Comparison of ENCODE assay signal across 16 cellular contexts in the genomic region with DNA sequence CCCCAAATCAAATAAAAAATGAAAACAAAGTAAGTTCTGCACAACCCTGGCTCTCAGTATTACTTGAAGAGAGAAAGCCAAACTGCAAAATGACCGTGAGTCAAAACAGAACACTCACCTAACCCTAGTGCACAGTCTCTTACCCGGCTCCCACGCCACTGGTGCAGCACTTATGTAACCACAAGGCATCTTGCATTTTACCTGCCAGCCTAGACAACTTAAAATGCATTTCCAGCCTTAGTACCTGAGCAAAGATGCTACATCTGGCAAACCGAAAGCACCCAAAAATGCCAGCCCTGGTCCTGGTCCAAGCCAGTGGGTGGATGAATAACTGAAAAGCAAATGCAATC. TPM values are rescaled to one million over a fixed set of nuclear protein-coding genes. Genes with fewer than 3 reads are reported as not detected.
DNase-seq lines count a peak whose midpoint lies in the region; ATAC-seq and TF ChIP-seq lines count a peak whose summit lies in the region.
"Had no signal": no experiment of that assay in that cellular context is flagged by ENCODE, and none has a peak within 500 bp of the region (broad histone marks: within the 10 kb centered on the region; RNA-seq: fewer than 3 reads in every experiment).

No MANE protein-coding gene starts in this region.

- H4K20me1 ChIP-seq in GM23338 (replicated peaks; ENCODE audit: insufficient read depth) = no peaks in the 10 kb centered on the region

- peak overlapping the region; percentile 89 to 99 (median 91) for H3K27ac Mint-ChIP-seq in CD4-positive, CD25-positive, alpha-beta regulatory T cell
- H3K27ac Mint-ChIP-seq in GM23338 = no peak overlapping the region
- H3K27ac Mint-ChIP-seq in naive thymus-derived CD8-positive, alpha-beta T cell = peak overlapping the region; percentile 88 to 95 (median 92)
- H3K27ac Mint-ChIP-seq: immature natural killer cell had no signal

- H3K4me1 ChIP-seq in CD4-positive, CD25-positive, alpha-beta regulatory T cell (ENCODE audit: control insufficient read depth, insufficient read depth, low read length, poor library complexity, severe bottlenecking) = peaks cover 42% of the 10 kb centered on the region
- H3K4me1 ChIP-seq in GM23338 (ENCODE audit: insufficient read depth) = peaks cover 14% of the 10 kb centered on the region
- H3K4me1 ChIP-seq: sigmoid colon had no signal

- no peaks in the 10 kb centered on the region for H3K27me3 Mint-ChIP-seq in CD4-positive, CD25-positive, alpha-beta regulatory T cell
- peaks cover 12% of the 10 kb centered on the region for H3K27me3 Mint-ChIP-seq in GM23338 (ENCODE audit: insufficient read depth, low read depth, poor library complexity)
- H3K27me3 Mint-ChIP-seq in naive thymus-derived CD8-positive, alpha-beta T cell = no peaks in the 10 kb centered on the region

- H3K36me3 Mint-ChIP-seq in CD4-positive, CD25-positive, alpha-beta regulatory T cell = peaks cover 61% of the 10 kb centered on the region
- no peaks in the 10 kb centered on the region for H3K36me3 Mint-ChIP-seq in GM23338 (ENCODE audit: low read depth)
- H3K36me3 Mint-ChIP-seq in naive thymus-derived CD8-positive, alpha-beta T cell = peaks cover 14 to 95% (median 48%) of the 10 kb centered on the region in 3 donors
- H3K36me3 Mint-ChIP-seq: immature natural killer cell had no signal

- DNase-seq in CD4-positive, CD25-positive, alpha-beta regulatory T cell = peak in 1 of 3 donors; percentile 78
- DNase-seq in GM23338 (ENCODE audit: low spot score) = no peak
- peak; percentile 62 to 64 for DNase-seq in activated T-cell treated with anti-CD3 and anti-CD28 coated beads, Interleukin-2, amount 50 U/mL, for 48 hours
- DNase-seq in naive thymus-derived CD8-positive, alpha-beta T cell = peak in 1 of 10 donors; percentile 20
- no peak for DNase-seq in kidney tubule cell (ENCODE audit: low spot score)
- no peak for DNase-seq in NCI-H526 treated with DMSO at 0.1 percent for 48 hours (lab: John Stamatoyannopoulos, UW)
- no peak for DNase-seq in NK-92 treated with Interleukin-12 subunit alpha and Interleukin-12 subunit beta, amount 100 ng/mL, for 24 hours (lab: John Stamatoyannopoulos, UW)
- DNase-seq: immature natural killer cell, sigmoid colon had no signal

- peaks cover 44 to 85% (median 52%) of the 10 kb centered on the region in 4 donors for H3K4me1 Mint-ChIP-seq in CD4-positive, CD25-positive, alpha-beta regulatory T cell
- H3K4me1 Mint-ChIP-seq in GM23338 = peaks cover 34% of the 10 kb centered on the region
- H3K4me1 Mint-ChIP-seq in naive thymus-derived CD8-positive, alpha-beta T cell = peaks cover 33 to 72% (median 57%) of the 10 kb centered on the region in 4 donors
- H3K4me1 Mint-ChIP-seq: immature natural killer cell, neural crest cell had no signal

- H3K9me2 ChIP-seq in GM23338 (ENCODE audit: insufficient read depth) = peaks cover 6% of the 10 kb centered on the region; the same call in 1 of the 2 replicates

- H3F3A ChIP-seq in GM23338 (replicated peaks; ENCODE audit: low read depth) = no peaks in the 10 kb centered on the region

- peak overlapping the region; percentile 88 for H2AFZ ChIP-seq in GM23338

- TF ChIP-seq CTCF in GM23338 (conservative IDR thresholded peaks at IDR 0.05; ENCODE audit: low read depth in 2 of 2) = no peak

- H3K27ac ChIP-seq in CD4-positive, CD25-positive, alpha-beta regulatory T cell (ENCODE audit: insufficient read depth, low read length, poor library complexity, severe bottlenecking) = peak overlapping the region; percentile 71
- H3K27ac ChIP-seq in GM23338 (ENCODE audit: low read depth) = no peak overlapping the region
- H3K27ac ChIP-seq: sigmoid colon, SK-N-MC, thoracic aorta, VCaP had no signal

- H3K27me3 ChIP-seq in CD4-positive, CD25-positive, alpha-beta regulatory T cell (ENCODE audit: control insufficient read depth, insufficient read depth, low read length) = no peaks in the 10 kb centered on the region
- no peaks in the 10 kb centered on the region for H3K27me3 ChIP-seq in GM23338 (ENCODE audit: insufficient read depth)
- H3K27me3 ChIP-seq: MG63, sigmoid colon had no signal

- H3K9me3 Mint-ChIP-seq in CD4-positive, CD25-positive, alpha-beta regulatory T cell = peaks cover 0 to 1% (median 0%) of the 10 kb centered on the region in 7 donors
- peaks cover 4% of the 10 kb centered on the region; the same call in 2 of the 3 replicates for H3K9me3 Mint-ChIP-seq in GM23338
- H3K9me3 Mint-ChIP-seq in naive thymus-derived CD8-positive, alpha-beta T cell = no peaks in the 10 kb centered on the region

- H3K4me3 Mint-ChIP-seq in CD4-positive, CD25-positive, alpha-beta regulatory T cell = peak overlapping the region; percentile 29 to 77 (median 56)
- H3K4me3 Mint-ChIP-seq in GM23338 = no peak overlapping the region
- peak overlapping the region; percentile 33 to 77 (median 62) for H3K4me3 Mint-ChIP-seq in naive thymus-derived CD8-positive, alpha-beta T cell
- H3K4me3 Mint-ChIP-seq: immature natural killer cell, neural crest cell had no signal

- H3K9me3 ChIP-seq in CD4-positive, CD25-positive, alpha-beta regulatory T cell (ENCODE audit: control insufficient read depth in 2 of 2, low read length in 2 of 2) = no peaks in the 10 kb centered on the region
- H3K9me3 ChIP-seq: MG63, sigmoid colon, thoracic aorta had no signal

- H3K4me2 ChIP-seq in GM23338 = no peak overlapping the region; the same call in 1 of the 2 replicates

- POLR2A ChIA-PET in naive thymus-derived CD8-positive, alpha-beta T cell (lab: Charles Lee) = interaction anchor here (0.8 to 1.9 kb wide), 3 partner anchors 9 to 27 kb away, joined by 3 to 4 read pairs (median 3); a partner anchor contains a TSS

- no peaks in the 10 kb centered on the region for H3K79me2 ChIP-seq in GM23338 (replicated peaks; ENCODE audit: insufficient read depth)

- peak overlapping the region; percentile 69 for H3K4me3 ChIP-seq in CD4-positive, CD25-positive, alpha-beta regulatory T cell (ENCODE audit: low read depth, low read length)
- H3K4me3 ChIP-seq in GM23338 = no peak overlapping the region
- H3K4me3 ChIP-seq: MG63, sigmoid colon, SK-N-MC, thoracic aorta had no signal

- peak; percentile 77 to 79 for ATAC-seq in CD4-positive, CD25-positive, alpha-beta regulatory T cell (ENCODE audit: low read depth in 2 of 2)
- ATAC-seq in GM23338 (no peak), GM21390 (IDR thresholded peaks at IDR 0.05; ENCODE audit: unreplicated experiment) (no peak)
- ATAC-seq in naive thymus-derived CD8-positive, alpha-beta T cell = peak; percentile 59 to 80

- peaks cover 59% of the 10 kb centered on the region for H3K36me3 ChIP-seq in CD4-positive, CD25-positive, alpha-beta regulatory T cell (ENCODE audit: control insufficient read depth, insufficient read depth, low read length)
- no peaks in the 10 kb centered on the region for H3K36me3 ChIP-seq in GM23338 (ENCODE audit: insufficient read depth)
- H3K36me3 ChIP-seq: MG63, sigmoid colon, thoracic aorta had no signal

TF ChIP-seq in GM23338, 12 proteins besides CTCF, POLR2A, EP300 and RAD21 (continues in another document):
- TF ChIP-seq EZH2phosphoT487 (IDR thresholded peaks at IDR 0.05; ENCODE audit: unreplicated experiment) (no peak), POLR2AphosphoS5 (IDR thresholded peaks at IDR 0.05; ENCODE audit: low read depth) (no peak)

RNA-seq across cellular contexts. Expression of a gene that starts 12.4 kb away (rescaled TPM):
- total RNA-seq in CD4-positive, CD25-positive, alpha-beta regulatory T cell = 2.4 TPM
- 10 to 100 TPM in 1 of 4 donors, 1 to 10 TPM in 1, under 1 TPM in 2; 0.73 to 12.8 (median 3.5) TPM for polyA plus RNA-seq in CD4-positive, CD25-positive, alpha-beta regulatory T cell
- not detected in 2 replicates for total RNA-seq in GM23338 (2014; rRNA removed; shearing (Covaris generic))
- not detected in 2 replicates for polyA plus RNA-seq in GM23338 (2016; fragmentation: Nextera tagmentation; extraction: Ambion mirVana)
- total RNA-seq in naive thymus-derived CD8-positive, alpha-beta T cell = 10 to 100 TPM; 13.3 to 14.8 TPM
- 1 to 10 TPM in 2 of 3 donors, under 1 TPM in 1; 0.23 to 6.1 (median 3.3) TPM for polyA plus RNA-seq in naive thymus-derived CD8-positive, alpha-beta T cell

RNA-seq across cellular contexts. Expression of a gene that starts 25.4 kb away (rescaled TPM):
- 49.6 TPM for total RNA-seq in CD4-positive, CD25-positive, alpha-beta regulatory T cell
- 100 to 1,000 TPM; 184 to 240 (median 197) TPM for polyA plus RNA-seq in CD4-positive, CD25-positive, alpha-beta regulatory T cell
- not detected in 2 replicates for total RNA-seq in GM23338 (2014; rRNA removed; shearing (Covaris generic))
- polyA plus RNA-seq in GM23338 (2016; fragmentation: Nextera tagmentation; extraction: Ambion mirVana) = not detected in 2 replicates
- 10 to 100 TPM; 47.5 to 52.2 TPM for total RNA-seq in naive thymus-derived CD8-positive, alpha-beta T cell
- 100 to 1,000 TPM; 165 to 246 (median 187) TPM for polyA plus RNA-seq in naive thymus-derived CD8-positive, alpha-beta T cell
- total RNA-seq: cerebellum, neural crest cell had no signal

Comparison
In these comparisons a context has a peak if more than half of its experiments do, and no peak if none do; other contexts are left out.
1. ATAC-seq: peak in CD4-positive, CD25-positive, alpha-beta regulatory T cell (2 of 2) and naive thymus-derived CD8-positive, alpha-beta T cell (2 of 2); none in GM23338 (single experiment) and GM21390 (single experiment).
2. DNase-seq: peak in activated T-cell treated with anti-CD3 and anti-CD28 coated beads, Interleukin-2, amount 50 U/mL, for 48 hours (2 of 2); none in GM23338 (single experiment), kidney tubule cell (single experiment), NCI-H526 treated with DMSO at 0.1 percent for 48 hours (single experiment) and NK-92 treated with Interleukin-12 subunit alpha and Interleukin-12 subunit beta, amount 100 ng/mL, for 24 hours (single experiment).
3. RNA of a gene that starts 25.4 kb away (total RNA-seq): 47.5 to 52.2 TPM in naive thymus-derived CD8-positive, alpha-beta T cell and 49.6 TPM in CD4-positive, CD25-positive, alpha-beta regulatory T cell (single experiment); not detected in GM23338; every median in the first group is over 10 times any median in the second.